ENCODE assay signal across 8 cellular contexts in genomic region chr1:67500413-67500959, GRCh38.
DNase-seq lines count a peak whose midpoint lies in the region; ATAC-seq and TF ChIP-seq lines count a peak whose summit lies in the region.

No MANE protein-coding gene starts in this region.

- H3K27ac ChIP-seq in adrenal gland (no peak overlapping the region), right atrium auricular region (no peak overlapping the region)

- H3K27me3 ChIP-seq in adrenal gland (no peaks in the 10 kb centered on the region), right atrium auricular region (no peaks in the 10 kb centered on the region)

- H3K36me3 ChIP-seq in adrenal gland (replicated peaks in 1 of 2) (no peaks in the 10 kb centered on the region), right atrium auricular region (no peaks in the 10 kb centered on the region)

- peak; percentile 94 to 99 (median 97) for TF ChIP-seq CTCF in adrenal gland (IDR thresholded peaks at IDR 0.05)
- peak; percentile 91 to 99 for TF ChIP-seq CTCF in right atrium auricular region (IDR thresholded peaks at IDR 0.05)
- TF ChIP-seq CTCF in retinal pigment epithelial cell (conservative IDR thresholded peaks at IDR 0.05; ENCODE audit: low read depth, low read length) = peak; percentile 98

- no peak for TF ChIP-seq POLR2A in GM18505 (IDR thresholded peaks at IDR 0.05; ENCODE audit: borderline replicate concordance, extremely low read depth, insufficient read depth, insufficient read length)
- no peak for TF ChIP-seq POLR2A in adrenal gland (IDR thresholded peaks at IDR 0.05)

- ATAC-seq in GM18505 (IDR thresholded peaks at IDR 0.05; ENCODE audit: unreplicated experiment) (peak; percentile 98), HG02943 (IDR thresholded peaks at IDR 0.05; ENCODE audit: low read depth, unreplicated experiment) (peak; percentile 95)

- H3K9me3 ChIP-seq in adrenal gland (replicated peaks in 1 of 3) = no peaks in the 10 kb centered on the region
- H3K9me3 ChIP-seq in right atrium auricular region = no peaks in the 10 kb centered on the region

- H3K27ac Mint-ChIP-seq in T-helper 1 cell treated with Interleukin-12 subunit alpha and Interleukin-12 subunit beta and Interleukin-4 antibody, amounts not matched to agents 30 μg/mL and 1 μg/mL, for 36 hours = no peak overlapping the region

- no peaks in the 10 kb centered on the region for H3K36me3 Mint-ChIP-seq in T-helper 1 cell treated with Interleukin-12 subunit alpha and Interleukin-12 subunit beta and Interleukin-4 antibody, amounts not matched to agents 30 μg/mL and 1 μg/mL, for 36 hours (ENCODE audit: low read depth)

- H3K4me1 ChIP-seq in adrenal gland (replicated peaks in 1 of 2) (no peaks in the 10 kb centered on the region), right atrium auricular region (peaks cover 0 to 5% of the 10 kb centered on the region in 2 donors)

- peak overlapping the region; percentile 28 for H3K4me3 Mint-ChIP-seq in T-helper 1 cell treated with Interleukin-12 subunit alpha and Interleukin-12 subunit beta and Interleukin-4 antibody, amounts not matched to agents 30 μg/mL and 1 μg/mL, for 36 hours

- H3K4me1 Mint-ChIP-seq in T-helper 1 cell treated with Interleukin-12 subunit alpha and Interleukin-12 subunit beta and Interleukin-4 antibody, amounts not matched to agents 30 μg/mL and 1 μg/mL, for 36 hours (ENCODE audit: low read depth) = peaks cover 7% of the 10 kb centered on the region

- intact Hi-C loops in adrenal gland (cut with DNase I) = loop anchor here in 1 of 2 donors (5.0 kb wide), 2 partner anchors 153 to 268 kb away; no protein-coding TSS in a partner anchor

- H3K9me3 Mint-ChIP-seq in T-helper 1 cell treated with Interleukin-12 subunit alpha and Interleukin-12 subunit beta and Interleukin-4 antibody, amounts not matched to agents 30 μg/mL and 1 μg/mL, for 36 hours = no peaks in the 10 kb centered on the region

- H3K4me3 ChIP-seq in adrenal gland (no peak overlapping the region), right atrium auricular region (no peak overlapping the region), retinal pigment epithelial cell (ENCODE audit: low read length) (no peak overlapping the region)

- DNase-seq in 8988T (peak; percentile 66), NCI-H146 treated with DMSO at 0.1 percent for 48 hours (lab: John Stamatoyannopoulos, UW; ENCODE audit: unreplicated experiment) (peak; percentile 73), adrenal gland (peak; percentile 81 to 94 (median 88)), right atrium auricular region (ENCODE audit: low spot score) (peak; percentile 86), retinal pigment epithelial cell (ENCODE audit: low read depth) (peak; percentile 35)

- WGBS in adrenal gland, 4 donors = 1 to 3% (median 2%) methylated on average over 15 to 18 of the region's 18 CpGs

- H3K27me3 Mint-ChIP-seq in T-helper 1 cell treated with Interleukin-12 subunit alpha and Interleukin-12 subunit beta and Interleukin-4 antibody, amounts not matched to agents 30 μg/mL and 1 μg/mL, for 36 hours (ENCODE audit: low read depth) = peaks cover 17% of the 10 kb centered on the region

Comparison
In these comparisons a context has a peak if more than half of its experiments do, and no peak if none do; other contexts are left out.
1. DNase-seq: peak in every context shown above with its lines; median percentile 88 in adrenal gland; 86 in right atrium auricular region; 73 in NCI-H146 treated with DMSO at 0.1 percent for 48 hours; 66 in 8988T; 35 in retinal pigment epithelial cell.